In the genomic region with DNA sequence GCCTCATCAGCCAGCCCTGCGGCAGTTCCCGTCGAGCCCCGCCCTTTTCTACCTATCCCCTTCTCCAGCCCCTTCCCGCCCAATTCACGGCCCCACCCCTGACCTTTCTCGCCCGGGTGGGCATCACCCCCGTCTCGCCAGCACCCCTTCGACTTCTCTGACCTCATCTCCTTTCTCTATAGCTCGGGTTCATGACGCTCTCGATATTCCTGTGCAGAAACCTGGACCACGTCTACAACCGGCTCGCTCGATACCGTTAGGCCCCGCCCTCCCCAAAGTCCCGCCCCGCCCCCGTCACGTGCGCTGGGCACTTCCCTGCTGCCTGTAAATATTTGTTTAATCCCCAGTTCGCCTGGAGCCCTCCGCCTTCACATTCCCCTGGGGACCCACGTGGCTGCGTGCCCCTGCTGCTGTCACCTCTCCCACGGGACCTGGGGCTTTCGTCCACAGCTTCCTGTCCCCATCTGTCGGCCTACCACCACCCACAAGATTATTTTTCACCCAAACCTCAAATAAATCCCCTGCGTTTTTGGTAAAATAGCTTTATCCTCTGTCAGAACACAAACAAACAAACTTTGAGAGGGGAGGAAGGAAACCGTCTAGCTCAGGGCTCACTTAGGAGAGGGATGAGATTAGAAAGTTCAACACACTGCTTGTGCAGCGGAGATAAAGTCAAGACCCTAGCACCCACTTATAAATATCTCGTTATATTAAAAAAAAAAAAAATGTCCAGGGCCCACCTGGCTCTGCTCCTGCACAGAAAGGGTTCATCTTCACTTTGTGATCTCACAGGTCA, we compare ENCODE assay signal across 10 cellular contexts. TPM values are rescaled to one million over a fixed set of nuclear protein-coding genes. Genes with fewer than 3 reads are reported as not detected.
DNase-seq lines count a peak whose midpoint lies in the region; ATAC-seq and TF ChIP-seq lines count a peak whose summit lies in the region.
"Had no signal": no experiment of that assay in that cellular context is flagged by ENCODE, and none has a peak within 500 bp of the region (broad histone marks: within the 10 kb centered on the region; RNA-seq: fewer than 3 reads in every experiment).

No MANE protein-coding gene starts in this region.

- H3K27ac Mint-ChIP-seq in activated CD8-positive, alpha-beta T cell treated with anti-CD3 and anti-CD28 coated beads for 36 hours, result peak overlapping the region; percentile 56

- POLR2A ChIA-PET in activated CD8-positive, alpha-beta T cell treated with anti-CD3 and anti-CD28 coated beads for 36 hours (lab: Charles Lee), result interaction anchor here (0.7 to 1.2 kb wide), 2 partner anchors 15 to 130 kb away, joined by 3 to 4 read pairs; a partner anchor contains a TSS

- DNase-seq in DMS153 (lab: John Stamatoyannopoulos, UW), result peak; percentile 87
- DNase-seq in HK-2 (ENCODE audit: unreplicated experiment), result peak; percentile 60
- peak; percentile 21 for DNase-seq in activated CD8-positive, alpha-beta T cell treated with anti-CD3 and anti-CD28 coated beads for 36 hours
- DNase-seq in iPS-NIHi7 (ENCODE audit: extremely low spot score), result peak; percentile 78
- no peak for DNase-seq in activated CD4-positive, alpha-beta T cell treated with anti-CD3 and anti-CD28 coated beads, Interleukin-2, amount 50 U/mL, for 4 hours
- no peak for DNase-seq in SHP77 treated with DMSO at 0.1 percent for 48 hours (lab: John Stamatoyannopoulos, UW)

- no peak for TF ChIP-seq CTCF in activated CD8-positive, alpha-beta T cell treated with anti-CD3 and anti-CD28 coated beads for 36 hours (IDR thresholded peaks at IDR 0.05)

- H3K9ac ChIP-seq in subcutaneous abdominal adipose tissue (ENCODE audit: low read length in 5 of 5), result peak overlapping the region in 2 of 5 donors; percentile 6 to 41

- intact Hi-C loops in activated CD8-positive, alpha-beta T cell treated with anti-CD3 and anti-CD28 coated beads for 36 hours (cut with micrococcal nuclease), result no loop called here

- peak overlapping the region; percentile 74 for H3K27ac ChIP-seq in subcutaneous abdominal adipose tissue (ENCODE audit: low read depth, low read length)

- peak; percentile 44 for ATAC-seq in GM19467 (IDR thresholded peaks at IDR 0.05; ENCODE audit: unreplicated experiment)
- no peak for ATAC-seq in activated CD8-positive, alpha-beta T cell treated with anti-CD3 and anti-CD28 coated beads for 36 hours

- H3K27me3 ChIP-seq in subcutaneous abdominal adipose tissue (ENCODE audit: control insufficient read depth in 5 of 5, insufficient read depth in 4 of 5, low read length in 5 of 5), result no peaks in the 10 kb centered on the region

- H3K9me3 Mint-ChIP-seq in activated CD8-positive, alpha-beta T cell treated with anti-CD3 and anti-CD28 coated beads for 36 hours, result no peaks in the 10 kb centered on the region

- no peaks in the 10 kb centered on the region for H3K9me3 ChIP-seq in subcutaneous abdominal adipose tissue (ENCODE audit: control insufficient read depth in 5 of 5, low read length in 5 of 5)

- peak overlapping the region; percentile 48 to 64 (median 61) for H3K4me3 ChIP-seq in subcutaneous abdominal adipose tissue (ENCODE audit: low read depth in 1 of 5, low read length in 5 of 5)

- no peaks in the 10 kb centered on the region for H3K27me3 Mint-ChIP-seq in activated CD8-positive, alpha-beta T cell treated with anti-CD3 and anti-CD28 coated beads for 36 hours

- H3K36me3 Mint-ChIP-seq in activated CD8-positive, alpha-beta T cell treated with anti-CD3 and anti-CD28 coated beads for 36 hours (ENCODE audit: low read depth), result peaks cover 34% of the 10 kb centered on the region

- H3K36me3 ChIP-seq in subcutaneous abdominal adipose tissue (ENCODE audit: control insufficient read depth in 5 of 5, insufficient read depth in 5 of 5, low read length in 5 of 5), result peaks cover 0 to 46% (median 30%) of the 10 kb centered on the region in 5 donors

- H3K4me1 ChIP-seq in subcutaneous abdominal adipose tissue (ENCODE audit: control insufficient read depth in 5 of 5, insufficient read depth in 5 of 5, low read length in 5 of 5), result peaks cover 0 to 34% (median 25%) of the 10 kb centered on the region in 5 donors

- CTCF ChIA-PET in activated CD8-positive, alpha-beta T cell treated with anti-CD3 and anti-CD28 coated beads for 36 hours (lab: Charles Lee), result no interaction called here

- peaks cover 42% of the 10 kb centered on the region for H3K4me1 Mint-ChIP-seq in activated CD8-positive, alpha-beta T cell treated with anti-CD3 and anti-CD28 coated beads for 36 hours (ENCODE audit: low read depth)

- H3K4me3 Mint-ChIP-seq in activated CD8-positive, alpha-beta T cell treated with anti-CD3 and anti-CD28 coated beads for 36 hours, result no peak overlapping the region

RNA-seq across cellular contexts. Expression of a gene that starts 5.1 kb away (rescaled TPM):
- total RNA-seq in activated CD8-positive, alpha-beta T cell treated with anti-CD3 and anti-CD28 coated beads for 36 hours, result 100 to 1,000 TPM; 131 to 137 TPM
- total RNA-seq: kidney epithelial cell, NCI-H460 had no signal

RNA-seq across cellular contexts. Expression of a gene that starts 15.3 kb away (rescaled TPM):
- 1 to 10 TPM in 1 of 2 experiments, under 1 TPM in 1; 0.61 to 1.1 TPM for total RNA-seq in activated CD8-positive, alpha-beta T cell treated with anti-CD3 and anti-CD28 coated beads for 36 hours

RNA-seq across cellular contexts. Expression of a gene that starts 21.9 kb away (rescaled TPM):
- total RNA-seq in activated CD8-positive, alpha-beta T cell treated with anti-CD3 and anti-CD28 coated beads for 36 hours, result not detected

RNA-seq across cellular contexts. Expression of a gene that starts 23.4 kb away (rescaled TPM):
- total RNA-seq in activated CD8-positive, alpha-beta T cell treated with anti-CD3 and anti-CD28 coated beads for 36 hours, result not detected
- total RNA-seq: NCI-H460 had no signal

RNA-seq across cellular contexts. Expression of a gene that starts 47.8 kb away (rescaled TPM):
- under 1 TPM in 1 of 2 experiments, not detected in 1; 0.95 TPM for total RNA-seq in activated CD8-positive, alpha-beta T cell treated with anti-CD3 and anti-CD28 coated beads for 36 hours
- total RNA-seq: kidney epithelial cell, NCI-H460 had no signal

Comparison
In these comparisons a context has a peak if more than half of its experiments do, and no peak if none do; other contexts are left out.
1. DNase-seq: peak in DMS153 (single experiment), HK-2 (single experiment), activated CD8-positive, alpha-beta T cell treated with anti-CD3 and anti-CD28 coated beads for 36 hours (single experiment) and iPS-NIHi7 (single experiment); none in activated CD4-positive, alpha-beta T cell treated with anti-CD3 and anti-CD28 coated beads, Interleukin-2, amount 50 U/mL, for 4 hours (0 of 2) and SHP77 treated with DMSO at 0.1 percent for 48 hours (single experiment).